1 cellular context compared by ENCODE assay signal in genomic region chr16:11742041-11742535, GRCh38.
TF ChIP-seq lines count a peak whose summit lies in the region.

No MANE protein-coding gene starts in this region.

TF ChIP-seq in K562, 482 proteins besides CTCF, POLR2A, EP300 and RAD21 (continued from another document and continues in another):
- TF ChIP-seq ARID4B (CRISPR knock-in tag; IDR thresholded peaks at IDR 0.05) = peak; percentile 67; the same call in 1 of the 2 replicates
- no peak for TF ChIP-seq SPI1 (IDR thresholded peaks at IDR 0.05; ENCODE audit: borderline replicate concordance, low read depth, low read length)
- 0 out of 2 replicates have a peak, but pooled peaks have one; percentile 18 for TF ChIP-seq ZNF12 (CRISPR knock-in tag; IDR thresholded peaks at IDR 0.05)
- no peak for TF ChIP-seq ERF (CRISPR knock-in tag; IDR thresholded peaks at IDR 0.05)
- TF ChIP-seq GATA2 (CRISPR knock-in tag; IDR thresholded peaks at IDR 0.05) = no peak
- no peak for TF ChIP-seq ZC3H4 (CRISPR knock-in tag; IDR thresholded peaks at IDR 0.05; ENCODE audit: borderline replicate concordance)
- no peak for TF ChIP-seq BCOR (IDR thresholded peaks at IDR 0.05)
- no peak for TF ChIP-seq ID3 (CRISPR knock-in tag; IDR thresholded peaks at IDR 0.05)
- no peak for TF ChIP-seq ID3 (tag; IDR thresholded peaks at IDR 0.05)
- TF ChIP-seq SMC3 (conservative IDR thresholded peaks at IDR 0.05; ENCODE audit: insufficient read depth, low read depth, low read length) = no peak
- no peak for TF ChIP-seq USF2 (CRISPR knock-in tag; IDR thresholded peaks at IDR 0.05)
- no peak for TF ChIP-seq CC2D1A (IDR thresholded peaks at IDR 0.05)
- TF ChIP-seq DLX4 (CRISPR knock-in tag; IDR thresholded peaks at IDR 0.05) = no peak
- no peak for TF ChIP-seq POLR2B (IDR thresholded peaks at IDR 0.05; ENCODE audit: low read depth, partially characterized antibody)
- TF ChIP-seq ZBTB2 (IDR thresholded peaks at IDR 0.05) = no peak
- no peak for TF ChIP-seq POLR2G (IDR thresholded peaks at IDR 0.05; ENCODE audit: low read depth, low read length)
- no peak for TF ChIP-seq PURB (CRISPR knock-in tag; IDR thresholded peaks at IDR 0.05; ENCODE audit: low read depth)
- TF ChIP-seq TCF7 (IDR thresholded peaks at IDR 0.05; ENCODE audit: borderline replicate concordance) = no peak
- no peak for TF ChIP-seq SNRNP70 (optimal IDR thresholded peaks at IDR 0.05; ENCODE audit: low read depth, low read length)
- TF ChIP-seq ZNF445 (CRISPR knock-in tag; IDR thresholded peaks at IDR 0.05; ENCODE audit: low read depth) = no peak
- TF ChIP-seq GTF3C2 (IDR thresholded peaks at IDR 0.05; ENCODE audit: borderline replicate concordance, extremely low read depth, insufficient read length) = no peak
- no peak for TF ChIP-seq PTBP1 (IDR thresholded peaks at IDR 0.05; ENCODE audit: low read depth, low read length)
- no peak; the same call in 1 of the 2 replicates for TF ChIP-seq ZBTB9 (CRISPR knock-in tag; IDR thresholded peaks at IDR 0.05)
- no peak for TF ChIP-seq RBM25 (IDR thresholded peaks at IDR 0.05; ENCODE audit: low read depth, low read length, severe bottlenecking)
- TF ChIP-seq STAG1 (CRISPR knock-in tag; IDR thresholded peaks at IDR 0.05; ENCODE audit: borderline replicate concordance) = no peak
- no peak for TF ChIP-seq HMG20A (CRISPR knock-in tag; conservative IDR thresholded peaks at IDR 0.05)
- no peak for TF ChIP-seq HNRNPL (IDR thresholded peaks at IDR 0.05; ENCODE audit: low read depth, low read length)
- TF ChIP-seq BRCA1 (IDR thresholded peaks at IDR 0.05) = no peak
- TF ChIP-seq BRCA1 (CRISPR knock-in tag; IDR thresholded peaks at IDR 0.05) = no peak
- TF ChIP-seq ARNT (IDR thresholded peaks at IDR 0.05) = no peak
- TF ChIP-seq ZBTB33 (CRISPR knock-in tag; IDR thresholded peaks at IDR 0.05) = no peak
- no peak; the same call in 1 of the 2 replicates for TF ChIP-seq AFF4 (CRISPR knock-in tag; IDR thresholded peaks at IDR 0.05)
- TF ChIP-seq MLX (CRISPR knock-in tag; conservative IDR thresholded peaks at IDR 0.05) = no peak
- TF ChIP-seq PHF8 (IDR thresholded peaks at IDR 0.05; ENCODE audit: borderline replicate concordance, low read length) = no peak
- TF ChIP-seq ELF4 (CRISPR knock-in tag; IDR thresholded peaks at IDR 0.05) = no peak
- no peak for TF ChIP-seq NCOA2 (IDR thresholded peaks at IDR 0.05; ENCODE audit: partially characterized antibody in 2 of 2)
- TF ChIP-seq ZBTB5 (IDR thresholded peaks at IDR 0.05) = no peak
- TF ChIP-seq YY1 (IDR thresholded peaks at IDR 0.05; ENCODE audit: borderline replicate concordance in 1 of 3, control insufficient read depth in 1 of 3, extremely low read depth in 1 of 3, insufficient read depth in 3 of 3, insufficient read length in 1 of 3, insufficient replicate concordance in 2 of 3, low read depth in 1 of 3, low read length in 2 of 3) = peak in 1 of 3 experiments; percentile 47
- TF ChIP-seq ZNF121 (CRISPR knock-in tag; conservative IDR thresholded peaks at IDR 0.05) = peak; percentile 6; the same call in 1 of the 2 replicates
